Comparison of ENCODE assay signal across 8 cellular contexts in genomic region chr3:153595186-153595815, GRCh38.
DNase-seq lines count a peak whose midpoint lies in the region; ATAC-seq and TF ChIP-seq lines count a peak whose summit lies in the region.

No MANE protein-coding gene starts in this region.

- H3K4me2 ChIP-seq in GM23248 (ENCODE audit: unreplicated experiment) (no peak overlapping the region), OCI-LY3 (ENCODE audit: low read length) (no peak overlapping the region)

- DNase-seq in CD1c-positive myeloid dendritic cell (ENCODE audit: extremely low spot score): peak; percentile 31
- peak; percentile 66 for DNase-seq in GM23248
- DNase-seq in erythroblast (lab: John Stamatoyannopoulos, UW): peak; percentile 2 to 17
- DNase-seq in pons (ENCODE audit: low spot score): peak; percentile 39
- no peak for DNase-seq in stimulated activated CD4-positive, alpha-beta T cell treated with anti-CD3 and anti-CD28 coated beads, Interleukin-2, amount 100 ng/mL, for 24 hours
- DNase-seq in mucosa of gallbladder (ENCODE audit: low spot score): no peak

- H3K9me3 ChIP-seq in GM23248 (ENCODE audit: low read depth) (no peaks in the 10 kb centered on the region), OCI-LY3 (ENCODE audit: insufficient read depth, low read length) (no peaks in the 10 kb centered on the region)

- ATAC-seq in HG02970 (IDR thresholded peaks at IDR 0.05; ENCODE audit: low FRiP score, unreplicated experiment): no peak

- H3F3A ChIP-seq in GM23248 (ENCODE audit: insufficient read depth): peaks cover 3% of the 10 kb centered on the region; the same call in 1 of the 2 replicates

- H4K20me1 ChIP-seq in GM23248 (ENCODE audit: insufficient read depth) (no peaks in the 10 kb centered on the region), OCI-LY3 (ENCODE audit: insufficient read depth, low read length) (no peaks in the 10 kb centered on the region)

- no peaks in the 10 kb centered on the region for H3K36me3 ChIP-seq in GM23248 (ENCODE audit: low read depth)
- H3K36me3 ChIP-seq in OCI-LY3 (replicated peaks; ENCODE audit: low read depth, low read length): no peaks in the 10 kb centered on the region

- H3K9ac ChIP-seq in GM23248: no peak overlapping the region
- H3K9ac ChIP-seq in OCI-LY3 (ENCODE audit: low read length): no peak overlapping the region

- H3K4me1 ChIP-seq in GM23248 (ENCODE audit: insufficient read depth): peaks cover 12% of the 10 kb centered on the region
- peaks cover 3% of the 10 kb centered on the region; the same call in 1 of the 2 replicates for H3K4me1 ChIP-seq in OCI-LY3 (ENCODE audit: low read length)

- H3K4me3 ChIP-seq in GM23248 (no peak overlapping the region), OCI-LY3 (ENCODE audit: low read length) (no peak overlapping the region)

- H3K79me2 ChIP-seq in GM23248 (ENCODE audit: insufficient read depth): no peaks in the 10 kb centered on the region
- no peaks in the 10 kb centered on the region for H3K79me2 ChIP-seq in OCI-LY3 (ENCODE audit: low read length)

- TF ChIP-seq POLR2A in erythroblast (IDR thresholded peaks at IDR 0.05; ENCODE audit: low read length): no peak

- H3K9me2 ChIP-seq in GM23248 (ENCODE audit: insufficient read depth): no peaks in the 10 kb centered on the region

- H2AFZ ChIP-seq in GM23248 (no peak overlapping the region), OCI-LY3 (ENCODE audit: low read depth, low read length) (no peak overlapping the region)

- in situ Hi-C loops in GM23248 (cut with MboI): loop anchor here (10.0 kb wide), 2 partner anchors 430 to 550 kb away; partner anchors contain the start of gene RAP2B

- H3K27me3 ChIP-seq in GM23248 (replicated peaks; ENCODE audit: insufficient read depth): no peaks in the 10 kb centered on the region
- H3K27me3 ChIP-seq in OCI-LY3 (ENCODE audit: low read depth, low read length): no peaks in the 10 kb centered on the region

- no peak overlapping the region for H3K27ac ChIP-seq in GM23248
- H3K27ac ChIP-seq in OCI-LY3 (ENCODE audit: low read length): no peak overlapping the region

- TF ChIP-seq CTCF in OCI-LY3 (IDR thresholded peaks at IDR 0.05; ENCODE audit: low read depth, low read length): peak; percentile 78

Comparison
In these comparisons a context has a peak if more than half of its experiments do, and no peak if none do; other contexts are left out.
1. DNase-seq: peak in CD1c-positive myeloid dendritic cell (single experiment), GM23248 (single experiment), erythroblast (2 of 2) and pons (single experiment); none in stimulated activated CD4-positive, alpha-beta T cell treated with anti-CD3 and anti-CD28 coated beads, Interleukin-2, amount 100 ng/mL, for 24 hours (0 of 2) and mucosa of gallbladder (single experiment).